Comparison of ENCODE assay signal across 2 cellular contexts in the genomic region with DNA sequence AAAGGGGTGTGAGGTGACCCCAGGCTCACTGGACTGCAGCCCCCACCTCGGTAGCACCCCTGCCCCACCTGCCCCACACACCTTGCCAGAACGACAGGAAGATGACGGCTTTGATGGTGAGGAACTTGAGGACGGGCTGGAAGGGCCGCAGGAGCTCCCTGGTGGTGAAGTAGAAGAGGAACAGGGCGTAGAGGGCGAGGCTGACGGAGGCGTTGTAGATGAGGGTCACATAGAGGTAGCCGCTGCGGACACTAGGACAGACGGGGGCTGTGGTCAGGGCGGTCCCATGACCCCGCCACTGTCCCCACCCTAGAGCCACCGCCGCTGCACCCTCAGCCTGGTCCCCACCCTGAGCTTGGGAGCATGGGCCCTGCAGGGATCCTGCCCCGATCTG.
TF ChIP-seq lines count a peak whose summit lies in the region.

No MANE protein-coding gene starts in this region.

TF ChIP-seq in A549, 52 proteins besides CTCF, POLR2A, EP300 and RAD21:
- 0 out of 5 replicates have a peak, but pooled peaks of 1 of the 2 experiments have one; percentile 37 for TF ChIP-seq JUN (IDR thresholded peaks at IDR 0.05)
- no peak for TF ChIP-seq KDM1A (IDR thresholded peaks at IDR 0.05; ENCODE audit: low read depth)

TF ChIP-seq in GM12878, 131 proteins besides CTCF, POLR2A, EP300 and RAD21:
- TF ChIP-seq, protein P1, sequence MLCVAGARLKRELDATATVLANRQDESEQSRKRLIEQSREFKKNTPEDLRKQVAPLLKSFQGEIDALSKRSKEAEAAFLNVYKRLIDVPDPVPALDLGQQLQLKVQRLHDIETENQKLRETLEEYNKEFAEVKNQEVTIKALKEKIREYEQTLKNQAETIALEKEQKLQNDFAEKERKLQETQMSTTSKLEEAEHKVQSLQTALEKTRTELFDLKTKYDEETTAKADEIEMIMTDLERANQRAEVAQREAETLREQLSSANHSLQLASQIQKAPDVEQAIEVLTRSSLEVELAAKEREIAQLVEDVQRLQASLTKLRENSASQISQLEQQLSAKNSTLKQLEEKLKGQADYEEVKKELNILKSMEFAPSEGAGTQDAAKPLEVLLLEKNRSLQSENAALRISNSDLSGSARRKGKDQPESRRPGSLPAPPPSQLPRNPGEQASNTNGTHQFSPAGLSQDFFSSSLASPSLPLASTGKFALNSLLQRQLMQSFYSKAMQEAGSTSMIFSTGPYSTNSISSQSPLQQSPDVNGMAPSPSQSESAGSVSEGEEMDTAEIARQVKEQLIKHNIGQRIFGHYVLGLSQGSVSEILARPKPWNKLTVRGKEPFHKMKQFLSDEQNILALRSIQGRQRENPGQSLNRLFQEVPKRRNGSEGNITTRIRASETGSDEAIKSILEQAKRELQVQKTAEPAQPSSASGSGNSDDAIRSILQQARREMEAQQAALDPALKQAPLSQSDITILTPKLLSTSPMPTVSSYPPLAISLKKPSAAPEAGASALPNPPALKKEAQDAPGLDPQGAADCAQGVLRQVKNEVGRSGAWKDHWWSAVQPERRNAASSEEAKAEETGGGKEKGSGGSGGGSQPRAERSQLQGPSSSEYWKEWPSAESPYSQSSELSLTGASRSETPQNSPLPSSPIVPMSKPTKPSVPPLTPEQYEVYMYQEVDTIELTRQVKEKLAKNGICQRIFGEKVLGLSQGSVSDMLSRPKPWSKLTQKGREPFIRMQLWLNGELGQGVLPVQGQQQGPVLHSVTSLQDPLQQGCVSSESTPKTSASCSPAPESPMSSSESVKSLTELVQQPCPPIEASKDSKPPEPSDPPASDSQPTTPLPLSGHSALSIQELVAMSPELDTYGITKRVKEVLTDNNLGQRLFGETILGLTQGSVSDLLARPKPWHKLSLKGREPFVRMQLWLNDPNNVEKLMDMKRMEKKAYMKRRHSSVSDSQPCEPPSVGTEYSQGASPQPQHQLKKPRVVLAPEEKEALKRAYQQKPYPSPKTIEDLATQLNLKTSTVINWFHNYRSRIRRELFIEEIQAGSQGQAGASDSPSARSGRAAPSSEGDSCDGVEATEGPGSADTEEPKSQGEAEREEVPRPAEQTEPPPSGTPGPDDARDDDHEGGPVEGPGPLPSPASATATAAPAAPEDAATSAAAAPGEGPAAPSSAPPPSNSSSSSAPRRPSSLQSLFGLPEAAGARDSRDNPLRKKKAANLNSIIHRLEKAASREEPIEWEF (IDR thresholded peaks at IDR 0.05; ENCODE audit: insufficient replicate concordance, low read depth, low read length), result no peak
- TF ChIP-seq IRF3 (IDR thresholded peaks at IDR 0.05) (no peak), SMARCA5 (IDR thresholded peaks at IDR 0.05) (no peak), SMAD1 (IDR thresholded peaks at IDR 0.05; ENCODE audit: low read depth, partially characterized antibody) (no peak), CBX5 (IDR thresholded peaks at IDR 0.05; ENCODE audit: low read depth) (no peak), SMC3 (IDR thresholded peaks at IDR 0.05; ENCODE audit: borderline replicate concordance, low read length) (no peak), WRNIP1 (IDR thresholded peaks at IDR 0.05; ENCODE audit: borderline replicate concordance, low read depth, low read length) (no peak)
